14 cellular contexts compared by ENCODE assay signal in the genomic region with DNA sequence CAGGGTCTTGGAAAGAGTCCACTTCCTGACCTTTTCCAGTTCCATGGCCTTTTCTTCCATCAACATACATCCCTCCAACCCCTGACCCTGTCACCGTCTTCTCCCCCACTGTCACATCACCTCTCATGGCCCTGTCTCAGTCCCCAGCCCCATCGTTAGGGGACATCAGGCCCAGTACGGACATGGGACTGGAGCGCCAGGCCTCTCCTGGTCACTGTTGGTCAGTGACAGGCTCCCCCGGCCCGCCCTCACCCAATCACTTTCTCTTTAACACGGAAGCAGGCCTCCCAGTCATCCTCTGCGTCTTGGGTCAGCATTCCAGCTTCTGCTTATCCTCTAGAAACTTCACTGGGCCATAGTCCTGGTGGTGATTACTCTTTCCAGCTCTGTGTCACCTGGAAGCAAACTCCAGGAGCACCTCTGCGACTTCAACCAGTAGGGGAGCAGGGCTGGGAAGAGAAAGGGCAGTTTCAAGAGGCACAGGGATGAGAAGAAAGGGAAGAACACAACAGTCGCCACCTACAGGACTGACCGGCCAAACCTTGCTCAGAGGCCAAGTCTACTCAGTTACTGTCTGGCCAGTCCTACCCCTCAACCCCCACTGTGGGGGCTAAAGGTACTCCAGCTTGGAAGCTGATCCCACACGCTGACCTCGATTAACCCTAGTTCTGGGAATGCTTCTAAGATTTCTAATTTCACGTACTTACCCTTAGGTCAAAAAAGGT. TPM values are rescaled to one million over a fixed set of nuclear protein-coding genes. Genes with fewer than 3 reads are reported as not detected.
A peak's percentile ranks its signal among the peaks of the same experiment; 100 is the strongest.
DNase-seq lines count a peak whose midpoint lies in the region; ATAC-seq, FAIRE-seq and TF ChIP-seq lines count a peak whose summit lies in the region.
"Had no signal": no experiment of that assay in that cellular context is flagged by ENCODE, and none has a peak within 500 bp of the region (broad histone marks: within the 10 kb centered on the region; RNA-seq: fewer than 3 reads in every experiment).

No MANE protein-coding gene starts in this region.

- ATAC-seq in A549: peak; percentile 86 to 90
- ATAC-seq in T-helper 17 cell: no peak
- no peak for ATAC-seq in GM18873 (IDR thresholded peaks at IDR 0.05; ENCODE audit: low FRiP score, unreplicated experiment)

- WGBS in A549 (ENCODE audit: missing lambda C conversion rate): 87% methylated on average over 14 of the region's 14 CpGs
- WGBS in small intestine, 3 donors: 86 to 90% (median 89%) methylated on average over 14 of the region's 14 CpGs

- POLR2A ChIA-PET in A549 (lab: Yijun Ruan, JAX): no interaction called here

- in situ Hi-C loops in KBM-7 (cut with MboI; ENCODE audit: low pct_unique_long_range_greater_than_20kb, low sequenced_read_pairs): loop anchor here (25.0 kb wide), 1 partner anchor 101 kb away; a partner anchor contains a TSS

- peak overlapping the region; percentile 27 for H3K27ac Mint-ChIP-seq in T-helper 17 cell

- no peak overlapping the region for H3K4me2 ChIP-seq in A549

- peaks cover 13% of the 10 kb centered on the region for H3K4me1 Mint-ChIP-seq in T-helper 17 cell

- H3K9me3 ChIP-seq in A549 (no peaks in the 10 kb centered on the region), T-helper 17 cell (ENCODE audit: control insufficient read depth, low read length, poor library complexity, severe bottlenecking) (no peaks in the 10 kb centered on the region), small intestine (ENCODE audit: control insufficient read depth, low read depth) (no peaks in the 10 kb centered on the region)

- TF ChIP-seq EP300 in A549 (IDR thresholded peaks at IDR 0.05): no peak

- TF ChIP-seq RAD21 in A549 (conservative IDR thresholded peaks at IDR 0.05 in 1 of 2, IDR thresholded peaks at IDR 0.05 in 1 of 2): peak in 1 of 2 experiments; percentile 13; a peak in 1 of 5 replicates

- DNase-seq in A549 (ENCODE audit: low read depth in 1 of 2, low spot score in 1 of 2) (peak in 1 of 2 experiments; percentile 46), T-helper 17 cell (no peak), iPS DF 19.7 (ENCODE audit: low read depth, low spot score) (peak; percentile 72), HPDE6-E6E7 (ENCODE audit: extremely low spot score) (no peak), KBM-7 (no peak), small intestine (no peak)
- DNase-seq: foreskin melanocyte; NCI-H1436; NCI-H510A treated with DMSO at 0.1 percent for 48 hours; stimulated activated CD4-positive, alpha-beta T cell treated with anti-CD3 and anti-CD28 coated beads, Interleukin-2, amount 100 ng/mL, for 48 hours had no signal

- no peaks in the 10 kb centered on the region for H3K36me3 Mint-ChIP-seq in T-helper 17 cell (ENCODE audit: low read depth)

- H3K27me3 Mint-ChIP-seq in T-helper 17 cell: no peaks in the 10 kb centered on the region

- no peak for TF ChIP-seq POLR2A in A549 (IDR thresholded peaks at IDR 0.05; ENCODE audit: low read length)

- no peak overlapping the region for H3K4me3 Mint-ChIP-seq in T-helper 17 cell

- H3K4me3 ChIP-seq in A549 (no peak overlapping the region), small intestine (ENCODE audit: low read depth in 1 of 2, low read length in 2 of 2) (no peak overlapping the region)

- no peaks in the 10 kb centered on the region for H3K4me1 ChIP-seq in A549
- peaks cover 0 to 3% of the 10 kb centered on the region in 2 donors for H3K4me1 ChIP-seq in small intestine (ENCODE audit: control insufficient read depth in 2 of 2, insufficient read depth in 1 of 2, low read depth in 1 of 2, low read length in 1 of 2)

- TF ChIP-seq CTCF in A549 (IDR thresholded peaks at IDR 0.05): peak; percentile 20; the same call in 1 of the 3 replicates
- TF ChIP-seq CTCF in GM12874 (IDR thresholded peaks at IDR 0.05; ENCODE audit: insufficient read depth, low read depth, low read length): 0 out of 2 replicates have a peak, but pooled peaks have one; percentile 5

- H3K27ac ChIP-seq in A549 (no peak overlapping the region), small intestine (ENCODE audit: low read depth in 1 of 2, low read length in 1 of 2) (no peak overlapping the region)
- H3K27ac ChIP-seq: RWPE1, VCaP had no signal

- H3K36me3 ChIP-seq in small intestine (ENCODE audit: control insufficient read depth in 2 of 2, insufficient read depth in 2 of 2, low read length in 2 of 2): no peaks in the 10 kb centered on the region

- H3K27me3 ChIP-seq in small intestine (ENCODE audit: control insufficient read depth in 2 of 2, insufficient read depth in 2 of 2, low read length in 2 of 2): no peaks in the 10 kb centered on the region

- CTCF ChIA-PET in A549 (lab: Yijun Ruan, JAX): interaction anchor here (1.0 to 18.1 kb wide), 6 partner anchors 9 to 96 kb away, joined by 3 to 863 read pairs (median 4); a partner anchor contains a TSS

- FAIRE-seq in A549 (lab: Jason Lieb, UNC): no peak
- FAIRE-seq in small intestine (lab: Jason Lieb, UNC): no peak

TF ChIP-seq in A549, 52 proteins besides CTCF, POLR2A, EP300 and RAD21:
- TF ChIP-seq NPAS2 (CRISPR knock-in tag; IDR thresholded peaks at IDR 0.05; ENCODE audit: borderline replicate concordance): no peak
- TF ChIP-seq ZFP36 (IDR thresholded peaks at IDR 0.05; ENCODE audit: borderline replicate concordance, partially characterized antibody): no peak
- no peak for TF ChIP-seq CBX2 (IDR thresholded peaks at IDR 0.05; ENCODE audit: borderline replicate concordance, low read depth)
- no peak for TF ChIP-seq SMC3 (IDR thresholded peaks at IDR 0.05)
- TF ChIP-seq, protein P1, sequence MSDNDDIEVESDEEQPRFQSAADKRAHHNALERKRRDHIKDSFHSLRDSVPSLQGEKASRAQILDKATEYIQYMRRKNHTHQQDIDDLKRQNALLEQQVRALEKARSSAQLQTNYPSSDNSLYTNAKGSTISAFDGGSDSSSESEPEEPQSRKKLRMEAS (IDR thresholded peaks at IDR 0.05): no peak
- TF ChIP-seq, protein P2, sequence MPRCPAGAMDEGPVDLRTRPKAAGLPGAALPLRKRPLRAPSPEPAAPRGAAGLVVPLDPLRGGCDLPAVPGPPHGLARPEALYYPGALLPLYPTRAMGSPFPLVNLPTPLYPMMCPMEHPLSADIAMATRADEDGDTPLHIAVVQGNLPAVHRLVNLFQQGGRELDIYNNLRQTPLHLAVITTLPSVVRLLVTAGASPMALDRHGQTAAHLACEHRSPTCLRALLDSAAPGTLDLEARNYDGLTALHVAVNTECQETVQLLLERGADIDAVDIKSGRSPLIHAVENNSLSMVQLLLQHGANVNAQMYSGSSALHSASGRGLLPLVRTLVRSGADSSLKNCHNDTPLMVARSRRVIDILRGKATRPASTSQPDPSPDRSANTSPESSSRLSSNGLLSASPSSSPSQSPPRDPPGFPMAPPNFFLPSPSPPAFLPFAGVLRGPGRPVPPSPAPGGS (IDR thresholded peaks at IDR 0.05): no peak
- no peak for TF ChIP-seq EHMT2 (IDR thresholded peaks at IDR 0.05; ENCODE audit: low read depth)
- TF ChIP-seq HEYL (CRISPR knock-in tag; IDR thresholded peaks at IDR 0.05): no peak
- TF ChIP-seq, protein P3, sequence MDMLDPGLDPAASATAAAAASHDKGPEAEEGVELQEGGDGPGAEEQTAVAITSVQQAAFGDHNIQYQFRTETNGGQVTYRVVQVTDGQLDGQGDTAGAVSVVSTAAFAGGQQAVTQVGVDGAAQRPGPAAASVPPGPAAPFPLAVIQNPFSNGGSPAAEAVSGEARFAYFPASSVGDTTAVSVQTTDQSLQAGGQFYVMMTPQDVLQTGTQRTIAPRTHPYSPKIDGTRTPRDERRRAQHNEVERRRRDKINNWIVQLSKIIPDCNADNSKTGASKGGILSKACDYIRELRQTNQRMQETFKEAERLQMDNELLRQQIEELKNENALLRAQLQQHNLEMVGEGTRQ (IDR thresholded peaks at IDR 0.05): no peak
- TF ChIP-seq RFX5 (IDR thresholded peaks at IDR 0.05): no peak

RNA-seq across cellular contexts. Expression of a gene that starts 15.9 kb away (rescaled TPM):
- not detected in 2 replicates for polyA plus RNA-seq in A549 (2011; rRNA removed)
- 0.04 and 0.10 TPM in 2 replicates for polyA plus RNA-seq in A549 (2012; cell fraction: cytosol; rRNA removed)
- polyA plus RNA-seq in A549 (2012; cell fraction: nucleus; rRNA removed): 0.18 TPM in 1 of 2 replicates, not detected in the other
- polyA plus RNA-seq in A549 (2017; fragmentation: RNase III; extraction: RNeasy Plus Mini Kit Qiagen cat#74134 plus additional on column Dnase treatment): not detected in 3 replicates
- not detected in 2 replicates for polyA minus RNA-seq in A549 (2011; rRNA and poly(A)+ RNA removed)
- total RNA-seq in T-helper 17 cell: 100 to 1,000 TPM; 113 to 115 TPM
- polyA plus RNA-seq in small intestine: 10 to 100 TPM in 2 of 3 donors, 1 to 10 TPM in 1; 4.5 to 40.1 (median 10.8) TPM

RNA-seq across cellular contexts. Expression of a gene that starts 38.2 kb away (rescaled TPM):
- polyA plus RNA-seq in A549 (2011; rRNA removed) (0.22 and 0.44 TPM in 2 replicates), A549 (2017; fragmentation: RNase III; extraction: RNeasy Plus Mini Kit Qiagen cat#74134 plus additional on column Dnase treatment) (0.67 to 1.2 TPM (median 0.68 TPM) in 3 replicates), small intestine (under 1 TPM in 1 of 3 donors, not detected in 2; 0.16 TPM)
- polyA plus RNA-seq in A549 (2012; cell fraction: cytosol; rRNA removed): 0.33 and 0.61 TPM in 2 replicates
- 1.2 and 1.4 TPM in 2 replicates for polyA plus RNA-seq in A549 (2012; cell fraction: nucleus; rRNA removed)
- 0.50 and 0.54 TPM in 2 replicates for polyA minus RNA-seq in A549 (2011; rRNA and poly(A)+ RNA removed)
- total RNA-seq in T-helper 17 cell: 1 to 10 TPM; 1.7 to 3.3 TPM

Comparison
In these comparisons a context has a peak if more than half of its experiments do, and no peak if none do; other contexts are left out.
1. ATAC-seq: peak in A549 (2 of 2); none in T-helper 17 cell (single experiment) and GM18873 (single experiment).
2. RNA of a gene that starts 15.9 kb away (polyA plus RNA-seq): 4.5 to 40.1 TPM in small intestine; 0.04 to 0.18 TPM in A549; every median in the first group is over 4 times any median in the second.